In the genomic region with DNA sequence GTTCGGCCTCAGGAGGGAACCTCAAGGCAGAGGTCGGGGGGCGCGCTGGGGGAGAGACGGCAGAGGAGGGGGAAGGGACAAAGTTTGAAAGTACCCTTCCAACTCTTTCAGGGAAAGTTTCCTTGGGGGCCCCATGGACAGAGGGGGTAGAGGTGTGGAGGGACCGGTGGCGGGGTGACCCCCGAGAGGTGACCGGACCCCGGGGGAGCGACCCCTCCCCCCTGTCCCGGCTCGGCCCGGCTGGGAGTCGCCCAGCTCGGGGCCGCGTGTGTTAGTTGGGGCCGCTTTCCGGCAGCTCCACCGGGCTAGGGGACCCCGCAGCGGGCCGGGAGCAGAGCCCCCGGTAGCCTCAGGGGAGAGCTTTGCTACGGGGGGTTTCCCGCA, we compare ENCODE assay signal across 8 cellular contexts. TPM values are rescaled to one million over a fixed set of nuclear protein-coding genes. Genes with fewer than 3 reads are reported as not detected.
A peak's percentile ranks its signal among the peaks of the same experiment; 100 is the strongest.
DNase-seq lines count a peak whose midpoint lies in the region; ATAC-seq and TF ChIP-seq lines count a peak whose summit lies in the region.

No MANE protein-coding gene starts in this region.

- H3K27ac ChIP-seq in PC-9 (peak overlapping the region; percentile 50; the same call in 1 of the 2 replicates), parathyroid adenoma (no peak overlapping the region)

- H3K9ac ChIP-seq in parathyroid adenoma, result no peak overlapping the region

- intact Hi-C loops in PC-9 (cut with micrococcal nuclease; ENCODE audit: unreplicated experiment), result loop anchor here (2.0 kb wide), 2 partner anchors 20 to 118 kb away; a partner anchor contains a TSS

- H2AFZ ChIP-seq in PC-9, result peak overlapping the region; percentile 46
- peak overlapping the region; percentile 60 for H2AFZ ChIP-seq in parathyroid adenoma

- DNase-seq in COLO668 (lab: John Stamatoyannopoulos, UW; ENCODE audit: unreplicated experiment), result peak; percentile 23
- no peak for DNase-seq in PC-9
- no peak for DNase-seq in epithelial cell of proximal tubule (ENCODE audit: low read depth)
- no peak for DNase-seq in NOMO-1 (lab: John Stamatoyannopoulos, UW; ENCODE audit: unreplicated experiment in 2 of 2)
- no peak for DNase-seq in MV-4-11 (lab: John Stamatoyannopoulos, UW)

- TF ChIP-seq CTCF in PC-9 (conservative IDR thresholded peaks at IDR 0.05), result no peak
- no peak for TF ChIP-seq CTCF in epithelial cell of proximal tubule (conservative IDR thresholded peaks at IDR 0.05; ENCODE audit: low read depth, low read length)
- no peak for TF ChIP-seq CTCF in parathyroid adenoma (IDR thresholded peaks at IDR 0.05)

- H3K4me3 ChIP-seq in PC-9 (peak overlapping the region; percentile 100), epithelial cell of proximal tubule (ENCODE audit: low read depth, low read length) (peak overlapping the region; percentile 81), parathyroid adenoma (ENCODE audit: low read depth, low read length) (peak overlapping the region; percentile 41)

- H3K9me3 ChIP-seq in PC-9 (ENCODE audit: insufficient read depth, low read depth) (no peaks in the 10 kb centered on the region), parathyroid adenoma (ENCODE audit: control insufficient read depth, low read length) (no peaks in the 10 kb centered on the region)

- H3K27me3 ChIP-seq in PC-9 (ENCODE audit: insufficient read depth, low read depth), result no peaks in the 10 kb centered on the region
- no peaks in the 10 kb centered on the region for H3K27me3 ChIP-seq in parathyroid adenoma (ENCODE audit: control insufficient read depth, insufficient read depth, low read length)

- H3K9me2 ChIP-seq in PC-9 (ENCODE audit: insufficient read depth), result no peaks in the 10 kb centered on the region

- BruUV-seq in PC-9 (replicated peaks; lab: Mats Ljungman, UMichigan), result TSS peak; percentile 86

- H3K36me3 ChIP-seq in PC-9 (ENCODE audit: low read depth), result no peaks in the 10 kb centered on the region
- no peaks in the 10 kb centered on the region for H3K36me3 ChIP-seq in parathyroid adenoma (ENCODE audit: control insufficient read depth, insufficient read depth, low read length)

- H3K4me2 ChIP-seq in PC-9 (peak overlapping the region; percentile 86), parathyroid adenoma (ENCODE audit: low read length) (peak overlapping the region; percentile 76)

- CTCF ChIA-PET in PC-9 (lab: Charles Lee), result no interaction called here

- peaks cover 16% of the 10 kb centered on the region for H4K20me1 ChIP-seq in PC-9 (ENCODE audit: insufficient read depth)

- POLR2A ChIA-PET in PC-9 (lab: Charles Lee; ENCODE audit: unreplicated experiment), result interaction anchor here (0.6 to 0.8 kb wide), 3 partner anchors 11 to 199 kb away, joined by 3 to 6 read pairs (median 5); a partner anchor contains a TSS

- no peak for ATAC-seq in HG03442 (IDR thresholded peaks at IDR 0.05; ENCODE audit: unreplicated experiment)
- no peak for ATAC-seq in HG02885 (IDR thresholded peaks at IDR 0.05; ENCODE audit: poor library complexity, unreplicated experiment)

- H3K4me1 ChIP-seq in PC-9 (replicated peaks; ENCODE audit: insufficient read depth) (peaks cover 18% of the 10 kb centered on the region), parathyroid adenoma (peaks cover 5% of the 10 kb centered on the region)

- H3F3A ChIP-seq in PC-9 (ENCODE audit: insufficient read depth, low read depth), result peaks cover 51% of the 10 kb centered on the region; the same call in 1 of the 2 replicates

- H3K79me2 ChIP-seq in PC-9 (ENCODE audit: low read depth), result peaks cover 29% of the 10 kb centered on the region
- H3K79me2 ChIP-seq in parathyroid adenoma, result no peaks in the 10 kb centered on the region

RNA-seq across cellular contexts. Expression of a gene that starts 3.2 kb away (rescaled TPM):
- total RNA-seq in PC-9 (2021) (32.3 and 37.7 TPM in 2 replicates), epithelial cell of proximal tubule (29.1 and 36.0 TPM in 2 replicates)

RNA-seq across cellular contexts. Expression of a gene that starts 18.7 kb away (rescaled TPM):
- total RNA-seq in PC-9 (2021), result 0.31 and 0.45 TPM in 2 replicates
- not detected in 2 replicates for total RNA-seq in epithelial cell of proximal tubule

RNA-seq across cellular contexts. Expression of a gene that starts 39.6 kb away (rescaled TPM):
- total RNA-seq in PC-9 (2021) (32.3 and 33.6 TPM in 2 replicates), epithelial cell of proximal tubule (38.6 and 41.9 TPM in 2 replicates)

RNA-seq across cellular contexts. Expression of a gene that starts 44.7 kb away (rescaled TPM):
- 566 and 582 TPM in 2 replicates for total RNA-seq in PC-9 (2021)
- 333 and 418 TPM in 2 replicates for total RNA-seq in epithelial cell of proximal tubule

Comparison
In these comparisons a context has a peak if more than half of its experiments do, and no peak if none do; other contexts are left out.
1. H3K4me3 ChIP-seq: peak in every context shown above with its lines; median percentile 100 in PC-9; 81 in epithelial cell of proximal tubule; 41 in parathyroid adenoma.